Comparison of ENCODE assay signal across 8 cellular contexts in the genomic region with DNA sequence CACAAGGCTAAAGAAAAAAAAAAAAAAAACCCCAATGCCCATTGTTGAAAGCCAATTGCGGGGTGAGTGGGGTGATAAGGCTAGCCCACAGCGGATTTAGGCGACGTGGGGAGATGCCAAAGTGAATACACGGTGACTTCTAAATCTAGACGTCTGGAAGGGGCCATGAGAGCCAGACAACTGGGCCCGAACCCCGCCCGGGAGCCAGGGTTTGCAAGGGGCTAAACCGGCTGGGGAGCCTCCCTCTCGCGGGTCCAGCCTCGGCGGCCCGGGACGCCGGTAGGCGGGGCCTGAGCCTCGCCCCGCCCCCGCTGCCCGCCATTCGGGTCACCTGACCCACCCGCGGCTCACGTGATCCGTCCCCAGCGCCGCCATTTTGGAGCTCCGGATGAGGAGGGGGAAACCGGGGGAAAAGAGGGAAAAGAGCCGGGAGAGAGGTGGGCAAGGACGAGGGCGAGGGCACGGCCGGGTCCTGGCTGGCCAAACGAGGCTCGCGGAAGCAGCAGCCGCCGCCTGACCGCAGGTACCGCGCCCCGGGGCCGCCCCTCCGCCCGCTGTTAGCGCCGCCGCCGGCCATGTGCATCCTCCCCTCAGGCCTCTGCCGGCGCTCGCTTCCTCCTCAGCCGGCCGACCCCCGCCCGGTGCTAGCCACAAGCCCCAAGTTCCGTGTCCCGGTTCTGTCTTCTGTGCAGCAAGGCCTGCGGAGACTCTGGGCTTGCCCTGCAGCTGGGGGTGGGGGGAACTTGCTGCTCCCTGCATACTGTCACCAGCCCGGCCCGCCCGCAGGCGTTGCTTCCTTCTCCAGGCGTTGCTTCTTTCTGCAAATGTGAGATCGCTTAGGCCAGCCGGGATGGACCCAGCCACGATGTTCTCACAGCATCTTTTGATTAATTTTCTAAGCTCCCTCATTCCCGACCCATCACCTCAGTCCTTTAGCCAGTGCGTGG. TPM values are rescaled to one million over a fixed set of nuclear protein-coding genes. Genes with fewer than 3 reads are reported as not detected.
DNase-seq lines count a peak whose midpoint lies in the region; ATAC-seq and TF ChIP-seq lines count a peak whose summit lies in the region.

A gene (plus strand): TSS at position 350 of the 947 bp plus-strand sequence. CDS start 7,221 bp downstream, outside the sequence.

- H3K4me3 Mint-ChIP-seq in T-helper 17 cell, result peak within 1 kb of the TSS; percentile 96

- H3K36me3 ChIP-seq in right atrium auricular region (peaks cover 6% of the 10 kb centered on the region), urinary bladder (ENCODE audit: insufficient read depth) (no peaks in the 10 kb centered on the region)

- H3K36me3 Mint-ChIP-seq in T-helper 17 cell (ENCODE audit: low read depth), result peaks cover 13% of the 10 kb centered on the region

- TF ChIP-seq CTCF in right atrium auricular region (IDR thresholded peaks at IDR 0.05), result peak in 1 of 2 donors; percentile 54

- H3K4me1 ChIP-seq in right atrium auricular region, result peaks cover 0 to 17% of the 10 kb centered on the region in 2 donors
- no peaks in the 10 kb centered on the region for H3K4me1 ChIP-seq in urinary bladder (ENCODE audit: insufficient read depth)

- no peaks in the 10 kb centered on the region for H3K27me3 ChIP-seq in right atrium auricular region

- H3K4me3 ChIP-seq in right atrium auricular region (peak within 1 kb of the TSS; percentile 79 to 96), urinary bladder (ENCODE audit: low read depth, low read length) (peak within 1 kb of the TSS; percentile 65)

- ATAC-seq in GM18498 (IDR thresholded peaks at IDR 0.05; ENCODE audit: unreplicated experiment) (peak; percentile 89), HG02763 (IDR thresholded peaks at IDR 0.05; ENCODE audit: unreplicated experiment) (peak; percentile 89), T-helper 17 cell (peak; percentile 90)

- H3K27ac Mint-ChIP-seq in T-helper 17 cell, result peak within 1 kb of the TSS; percentile 94

- peaks cover 4% of the 10 kb centered on the region for H3K27me3 Mint-ChIP-seq in T-helper 17 cell

- peak; percentile 34 for DNase-seq in NCI-H128 (lab: John Stamatoyannopoulos, UW; ENCODE audit: unreplicated experiment)
- peak; percentile 69 to 72 (median 71) for DNase-seq in T-helper 17 cell
- peak in 53 of 56 donors; percentile 29 to 89 (median 73) for DNase-seq in amygdala (lab: John Stamatoyannopoulos, UW)
- DNase-seq in right atrium auricular region (ENCODE audit: low spot score), result peak; percentile 77
- no peak for DNase-seq in pulmonary artery endothelial cell (ENCODE audit: low read depth, low spot score)

- WGBS in urinary bladder, result 3% methylated on average over 72 of the region's 72 CpGs

- H3K27ac ChIP-seq in right atrium auricular region, result peak within 1 kb of the TSS; percentile 65 to 80
- peak within 1 kb of the TSS; percentile 59 for H3K27ac ChIP-seq in urinary bladder (ENCODE audit: low read depth)

- H3K4me1 Mint-ChIP-seq in T-helper 17 cell, result peaks cover 18% of the 10 kb centered on the region

- H3K9me3 ChIP-seq in T-helper 17 cell (ENCODE audit: control insufficient read depth, low read length, poor library complexity, severe bottlenecking) (no peaks in the 10 kb centered on the region), right atrium auricular region (no peaks in the 10 kb centered on the region)

RNA-seq across cellular contexts. Expression of the gene that starts here (rescaled TPM):
- total RNA-seq in T-helper 17 cell, result 10 to 100 TPM; 23.1 to 36.1 TPM
- 10 to 100 TPM in 1 of 2 donors, 1 to 10 TPM in 1; 9.0 to 12.7 TPM for total RNA-seq in right atrium auricular region
- 12.9 and 16.6 TPM in 2 replicates for total RNA-seq in pulmonary artery endothelial cell
- total RNA-seq in urinary bladder, result 35.5 TPM
- 8.9 TPM for polyA plus RNA-seq in urinary bladder
